In the genomic region with DNA sequence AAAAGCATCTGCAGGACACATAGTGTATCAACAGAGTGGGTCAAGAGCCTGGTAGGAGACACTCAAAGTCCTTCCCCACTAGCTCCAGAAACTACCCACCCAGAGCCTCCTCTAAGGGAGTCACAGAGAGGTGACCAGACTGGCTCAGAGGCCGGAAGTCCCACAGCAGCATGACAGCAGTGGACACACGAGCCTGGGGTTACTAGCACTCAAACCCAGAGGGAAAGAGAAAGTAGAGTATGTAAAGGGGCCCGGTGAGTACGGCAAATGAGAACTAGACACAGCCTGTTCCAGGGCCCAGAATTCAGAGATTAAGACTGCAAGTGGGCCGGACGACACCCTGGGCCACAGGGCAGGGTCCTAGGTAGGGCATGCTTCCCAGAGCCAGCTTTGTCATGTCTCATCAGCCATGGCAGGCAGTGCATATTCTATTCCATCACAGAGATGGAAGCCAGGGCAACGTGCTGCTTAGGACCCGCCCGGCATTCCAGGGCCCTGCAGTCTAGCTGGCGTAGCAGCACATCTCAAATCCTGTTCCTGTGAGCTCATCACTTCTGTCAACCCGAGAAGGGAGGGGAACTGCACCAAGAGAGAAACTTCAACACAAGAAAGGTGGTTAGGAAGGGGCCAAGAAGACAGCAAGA, we compare ENCODE assay signal across 9 cellular contexts. TPM values are rescaled to one million over a fixed set of nuclear protein-coding genes. Genes with fewer than 3 reads are reported as not detected.
DNase-seq lines count a peak whose midpoint lies in the region; ATAC-seq, FAIRE-seq and TF ChIP-seq lines count a peak whose summit lies in the region.
"Had no signal": no experiment of that assay in that cellular context is flagged by ENCODE, and none has a peak within 500 bp of the region (broad histone marks: within the 10 kb centered on the region; RNA-seq: fewer than 3 reads in every experiment).

No MANE protein-coding gene starts in this region.

- H3K36me3 ChIP-seq in HEK293 (ENCODE audit: control insufficient read depth in 2 of 2, insufficient read depth in 1 of 2, low read length in 2 of 2) (peaks cover 24 to 67% of the 10 kb centered on the region in 2 experiments), GM12878 (ENCODE audit: control insufficient read depth in 2 of 2, insufficient read depth in 2 of 2, low read length in 1 of 2) (peaks cover 13 to 15% of the 10 kb centered on the region in 2 experiments), subcutaneous abdominal adipose tissue (ENCODE audit: control insufficient read depth in 5 of 5, insufficient read depth in 5 of 5, low read length in 5 of 5) (peaks cover 2 to 43% (median 35%) of the 10 kb centered on the region in 5 donors)

- H3K4me1 ChIP-seq in HEK293 (ENCODE audit: control insufficient read depth, insufficient read depth, low read length) (peaks cover 18% of the 10 kb centered on the region), GM12878 (ENCODE audit: control insufficient read depth, insufficient read depth, low read length) (peaks cover 10% of the 10 kb centered on the region), subcutaneous abdominal adipose tissue (ENCODE audit: control insufficient read depth in 5 of 5, insufficient read depth in 5 of 5, low read length in 5 of 5) (peaks cover 16 to 87% (median 74%) of the 10 kb centered on the region in 5 donors)

- intact Hi-C loops in GM12878 (cut with micrococcal nuclease; ENCODE audit: unreplicated experiment), result loop anchor here (5.0 kb wide), 1 partner anchor 226 kb away; no protein-coding TSS in a partner anchor

- CTCF ChIA-PET in HEK293 (lab: Yijun Ruan, JAX), result interaction anchor here (0.6 to 4.5 kb wide), 5 partner anchors 13 to 635 kb away, joined by 3 to 51 read pairs (median 3); no protein-coding TSS in a partner anchor
- CTCF ChIA-PET in GM12878 (lab: Yijun Ruan, JAX), result interaction anchor here (0.8 to 7.4 kb wide), 7 partner anchors 12 to 127 kb away, joined by 3 to 69 read pairs (median 15); no protein-coding TSS in a partner anchor

- H3K9ac ChIP-seq in GM12878 (ENCODE audit: control insufficient read depth, insufficient read depth, low read length) (no peak overlapping the region; the same call in 1 of the 2 replicates), subcutaneous abdominal adipose tissue (ENCODE audit: low read length in 5 of 5) (peak overlapping the region in 3 of 5 donors; percentile 28 to 46 (median 35))

- TF ChIP-seq POLR2A in GM12878 (IDR thresholded peaks at IDR 0.05; ENCODE audit: low read depth, low read length), result no peak

- in situ Hi-C loops in GM12878 (cut with MboI), result no loop called here

- no peak overlapping the region for H2AFZ ChIP-seq in GM12878 (ENCODE audit: control insufficient read depth, low read depth, low read length)

- RAD21 ChIA-PET in GM12878 (lab: Charles Lee; ENCODE audit: unreplicated experiment), result interaction anchor here (0.6 to 0.9 kb wide), 2 partner anchors 89 to 147 kb away, joined by 3 read pairs; no protein-coding TSS in a partner anchor

- BruUV-seq in GM12878 (replicated peaks; lab: Mats Ljungman, UMichigan), result no TSS peak

- peak overlapping the region; percentile 66 for H3K4me2 ChIP-seq in GM12878 (ENCODE audit: control insufficient read depth, insufficient read depth)

- TF ChIP-seq CTCF in HEK293 (tag by site-specific recombination; IDR thresholded peaks at IDR 0.05) (no peak), GM12878 (IDR thresholded peaks at IDR 0.05 in 2 of 3, conservative IDR thresholded peaks at IDR 0.05 in 1 of 3; ENCODE audit: control insufficient read depth in 2 of 3, extremely low read depth in 1 of 3, insufficient read depth in 1 of 3, low read depth in 3 of 3, low read length in 3 of 3) (no peak)

- WGBS in GM12878 (ENCODE audit: insufficient coverage, insufficient replicate concordance, low lambda C conversion rate, missing lambda C conversion rate), result 78% methylated on average over 11 of the region's 11 CpGs

- H3K27me3 ChIP-seq in GM12878 (replicated peaks in 1 of 2; ENCODE audit: control insufficient read depth in 2 of 2, insufficient read depth in 2 of 2, low read length in 1 of 2) (no peaks in the 10 kb centered on the region), subcutaneous abdominal adipose tissue (ENCODE audit: control insufficient read depth in 5 of 5, insufficient read depth in 4 of 5, low read length in 5 of 5) (no peaks in the 10 kb centered on the region)

- no peaks in the 10 kb centered on the region for H4K20me1 ChIP-seq in GM12878 (ENCODE audit: control insufficient read depth, insufficient read depth)

- H3K9me3 ChIP-seq in HEK293 (ENCODE audit: control insufficient read depth, insufficient read depth, low read depth, low read length) (no peaks in the 10 kb centered on the region), GM12878 (replicated peaks; ENCODE audit: control insufficient read depth, insufficient read depth, low read length) (no peaks in the 10 kb centered on the region), subcutaneous abdominal adipose tissue (ENCODE audit: control insufficient read depth in 5 of 5, low read length in 5 of 5) (no peaks in the 10 kb centered on the region)

- DNase-seq in GM12878 (ENCODE audit: low read depth, low spot score), result no peak
- peak; percentile 77 for DNase-seq in hepatic stellate cell (ENCODE audit: low spot score)
- DNase-seq in activated CD4-positive, alpha-beta T cell treated with anti-CD3 and anti-CD28 coated beads, Interleukin-2, amount 50 U/mL, for 1 hour, result no peak
- DNase-seq in SHP77 treated with DMSO at 0.1 percent for 48 hours (lab: John Stamatoyannopoulos, UW), result no peak

- H3K4me3 ChIP-seq in HEK293 (ENCODE audit: low read depth, low read length) (no peak overlapping the region), GM12878 (no peak overlapping the region), subcutaneous abdominal adipose tissue (ENCODE audit: low read depth in 1 of 5, low read length in 5 of 5) (peak overlapping the region in 4 of 5 donors; percentile 9 to 39 (median 21))

- H3K79me2 ChIP-seq in GM12878 (ENCODE audit: control insufficient read depth, insufficient read depth, low read length), result peaks cover 47% of the 10 kb centered on the region

- ATAC-seq in GM12878 (no peak), GM21786 (IDR thresholded peaks at IDR 0.05; ENCODE audit: unreplicated experiment) (no peak), GM19023 (IDR thresholded peaks at IDR 0.05; ENCODE audit: unreplicated experiment) (no peak)

- H3K27ac ChIP-seq in HEK293 (ENCODE audit: extremely low read depth, low read depth, low read length) (no peak overlapping the region), GM12878 (ENCODE audit: control insufficient read depth, insufficient read depth) (no peak overlapping the region), subcutaneous abdominal adipose tissue (ENCODE audit: low read depth, low read length) (peak overlapping the region; percentile 26)

- SMC1A ChIA-PET in GM12878 (lab: Charles Lee; ENCODE audit: uncharacterized antibody, unreplicated experiment), result interaction anchor here (1.2 to 4.3 kb wide), 5 partner anchors 12 to 127 kb away, joined by 3 to 24 read pairs (median 3); no protein-coding TSS in a partner anchor

- POLR2A ChIA-PET in HEK293 (lab: Yijun Ruan, JAX) (interaction anchor here (1.0 to 5.7 kb wide), 5 partner anchors 12 to 300 kb away, joined by 3 to 90 read pairs (median 3); a partner anchor contains a TSS), GM12878 (lab: Charles Lee) (interaction anchor here (0.8 to 3.4 kb wide), 3 partner anchors 12 to 61 kb away, joined by 3 to 32 read pairs (median 19); a partner anchor contains a TSS)

- no peak for TF ChIP-seq RAD21 in GM12878 (IDR thresholded peaks at IDR 0.05; ENCODE audit: insufficient read depth, low read depth, low read length)

- TF ChIP-seq EP300 in GM12878 (IDR thresholded peaks at IDR 0.05; ENCODE audit: borderline replicate concordance in 1 of 2, control insufficient read depth in 1 of 2, low read depth in 2 of 2, low read length in 2 of 2), result no peak

- no peak for FAIRE-seq in GM12878 (lab: Jason Lieb, UNC)
- FAIRE-seq: GM18507 had no signal

RNA-seq across cellular contexts. Expression of a gene that starts 4.2 kb away (rescaled TPM):
- total RNA-seq in GM12878 (2013; cell fraction: nucleolus; rRNA removed), result 9.8 and 9.9 TPM in 2 replicates
- 6.3 and 7.1 TPM in 2 replicates for total RNA-seq in GM12878 (2014; rRNA removed)
- total RNA-seq in GM12878 (2014; rRNA removed; fragmentation: Illumina TruSeq; extraction: Trizol), result 4.7 and 5.1 TPM in 2 replicates
- 14.4 and 16.6 TPM in 2 replicates for total RNA-seq in GM12878 (2021)
- 4.4 TPM for polyA plus RNA-seq in GM12878 (2011; ENCODE audit: low read depth)
- polyA plus RNA-seq in GM12878 (2011; rRNA removed), result 5.0 and 7.1 TPM in 2 replicates
- 7.4 and 12.0 TPM in 2 replicates for polyA plus RNA-seq in GM12878 (2011; cell fraction: cytosol; rRNA removed)
- 49.7 and 69.0 TPM in 2 replicates for polyA plus RNA-seq in GM12878 (2011; cell fraction: nucleus; rRNA removed)
- 7.9 and 10.3 TPM in 2 replicates for polyA plus RNA-seq in GM12878 (2012)
- polyA plus RNA-seq in GM12878 (2014; fragmentation: Illumina TruSeq; extraction: Trizol), result 2.2 and 5.4 TPM in 2 replicates
- under 1 TPM; 0.50 to 0.93 TPM for polyA plus RNA-seq in GM12878 (2014; fragmentation: Nextera tagmentation; extraction: Ambion mirVana)
- polyA plus RNA-seq in GM12878 (2014; rRNA removed), result 20.9 and 21.8 TPM in 2 replicates
- polyA plus RNA-seq in GM12878 (2016; fragmentation: Nextera tagmentation; extraction: Ambion mirVana), result 1 to 10 TPM; 2.7 to 8.8 TPM
- 3.4 and 5.6 TPM in 2 replicates for polyA minus RNA-seq in GM12878 (2011; rRNA and poly(A)+ RNA removed)
- polyA minus RNA-seq in GM12878 (2011; cell fraction: cytosol; rRNA and poly(A)+ RNA removed), result 1.3 and 2.7 TPM in 2 replicates
- polyA minus RNA-seq in GM12878 (2011; cell fraction: nucleus; rRNA and poly(A)+ RNA removed), result 6.2 and 14.2 TPM in 2 replicates

RNA-seq across cellular contexts. Expression of a gene that starts 16.5 kb away (rescaled TPM):
- 92.6 and 92.8 TPM in 2 replicates for total RNA-seq in GM12878 (2013; cell fraction: nucleolus; rRNA removed)
- total RNA-seq in GM12878 (2014; rRNA removed) (93.6 and 97.4 TPM in 2 replicates), GM12878 (2014; rRNA removed; fragmentation: Illumina TruSeq; extraction: Trizol) (61.3 and 62.3 TPM in 2 replicates), GM12878 (2021) (99.1 and 102 TPM in 2 replicates)
- 48.7 TPM for polyA plus RNA-seq in GM12878 (2011; ENCODE audit: low read depth)
- polyA plus RNA-seq in GM12878 (2011; rRNA removed) (74.7 and 91.2 TPM in 2 replicates), GM12878 (2014; fragmentation: Illumina TruSeq; extraction: Trizol) (116 and 121 TPM in 2 replicates), GM12878 (2014; fragmentation: Nextera tagmentation; extraction: Ambion mirVana) (10 to 100 TPM; 26.5 to 27.3 TPM), GM12878 (2014; rRNA removed) (96.9 and 98.8 TPM in 2 replicates), GM12878 (2016; fragmentation: Nextera tagmentation; extraction: Ambion mirVana) (100 to 1,000 TPM; 112 to 114 TPM)
- polyA plus RNA-seq in GM12878 (2011; cell fraction: cytosol; rRNA removed), result 67.5 and 81.8 TPM in 2 replicates
- polyA plus RNA-seq in GM12878 (2011; cell fraction: nucleus; rRNA removed), result 193 and 252 TPM in 2 replicates
- polyA plus RNA-seq in GM12878 (2012), result 40.1 and 60.0 TPM in 2 replicates
- polyA minus RNA-seq in GM12878 (2011; rRNA and poly(A)+ RNA removed), result 36.6 and 67.0 TPM in 2 replicates
- 19.4 and 32.1 TPM in 2 replicates for polyA minus RNA-seq in GM12878 (2011; cell fraction: cytosol; rRNA and poly(A)+ RNA removed)
- polyA minus RNA-seq in GM12878 (2011; cell fraction: nucleus; rRNA and poly(A)+ RNA removed), result 30.7 and 68.6 TPM in 2 replicates

RNA-seq across cellular contexts. Expression of a gene that starts 17.3 kb away (rescaled TPM):
- total RNA-seq in GM12878 (2013; cell fraction: nucleolus; rRNA removed), result 971 and 990 TPM in 2 replicates
- 8,450 and 8,907 TPM in 2 replicates for total RNA-seq in GM12878 (2014; rRNA removed)
- 5,296 and 5,818 TPM in 2 replicates for total RNA-seq in GM12878 (2014; rRNA removed; fragmentation: Illumina TruSeq; extraction: Trizol)
- total RNA-seq in GM12878 (2021), result 5,606 and 5,698 TPM in 2 replicates
- polyA plus RNA-seq in GM12878 (2011; ENCODE audit: low read depth), result 4,872 TPM
- 7,976 and 14,240 TPM in 2 replicates for polyA plus RNA-seq in GM12878 (2011; rRNA removed)
- 25,075 and 29,832 TPM in 2 replicates for polyA plus RNA-seq in GM12878 (2011; cell fraction: cytosol; rRNA removed)
- 10,735 and 12,198 TPM in 2 replicates for polyA plus RNA-seq in GM12878 (2011; cell fraction: nucleus; rRNA removed)
- polyA plus RNA-seq in GM12878 (2012), result 10,674 and 13,698 TPM in 2 replicates
- 5,112 and 9,478 TPM in 2 replicates for polyA plus RNA-seq in GM12878 (2014; fragmentation: Illumina TruSeq; extraction: Trizol)
- over 10,000 TPM in 1 of 2 experiments, 1,000 to 10,000 TPM in 1; 9,323 to 11,518 TPM for polyA plus RNA-seq in GM12878 (2014; fragmentation: Nextera tagmentation; extraction: Ambion mirVana)
- 9,590 and 10,389 TPM in 2 replicates for polyA plus RNA-seq in GM12878 (2014; rRNA removed)
- 1,000 to 10,000 TPM; 9,069 to 9,909 TPM for polyA plus RNA-seq in GM12878 (2016; fragmentation: Nextera tagmentation; extraction: Ambion mirVana)
- 10,096 and 19,827 TPM in 2 replicates for polyA minus RNA-seq in GM12878 (2011; rRNA and poly(A)+ RNA removed)
- 5,010 and 5,239 TPM in 2 replicates for polyA minus RNA-seq in GM12878 (2011; cell fraction: cytosol; rRNA and poly(A)+ RNA removed)
- polyA minus RNA-seq in GM12878 (2011; cell fraction: nucleus; rRNA and poly(A)+ RNA removed), result 1,914 and 2,640 TPM in 2 replicates

RNA-seq across cellular contexts. Expression of a gene that starts 55.6 kb away (rescaled TPM):
- total RNA-seq in GM12878 (2013; cell fraction: nucleolus; rRNA removed), result 232 and 247 TPM in 2 replicates
- 303 and 304 TPM in 2 replicates for total RNA-seq in GM12878 (2014; rRNA removed)
- total RNA-seq in GM12878 (2014; rRNA removed; fragmentation: Illumina TruSeq; extraction: Trizol), result 182 and 184 TPM in 2 replicates
- 323 and 342 TPM in 2 replicates for total RNA-seq in GM12878 (2021)
- polyA plus RNA-seq in GM12878 (2011; ENCODE audit: low read depth), result 145 TPM
- polyA plus RNA-seq in GM12878 (2011; rRNA removed), result 83.6 and 113 TPM in 2 replicates
- 141 and 175 TPM in 2 replicates for polyA plus RNA-seq in GM12878 (2011; cell fraction: cytosol; rRNA removed)
- 211 and 406 TPM in 2 replicates for polyA plus RNA-seq in GM12878 (2011; cell fraction: nucleus; rRNA removed)
- polyA plus RNA-seq in GM12878 (2012), result 107 and 108 TPM in 2 replicates
- 250 and 254 TPM in 2 replicates for polyA plus RNA-seq in GM12878 (2014; fragmentation: Illumina TruSeq; extraction: Trizol)
- polyA plus RNA-seq in GM12878 (2014; fragmentation: Nextera tagmentation; extraction: Ambion mirVana), result 100 to 1,000 TPM in 1 of 2 experiments, 10 to 100 TPM in 1; 58.6 to 109 TPM
- 179 and 208 TPM in 2 replicates for polyA plus RNA-seq in GM12878 (2014; rRNA removed)
- 100 to 1,000 TPM in 1 of 2 experiments, 10 to 100 TPM in 1; 99.6 to 109 TPM for polyA plus RNA-seq in GM12878 (2016; fragmentation: Nextera tagmentation; extraction: Ambion mirVana)
- polyA minus RNA-seq in GM12878 (2011; rRNA and poly(A)+ RNA removed), result 223 and 229 TPM in 2 replicates
- 125 and 140 TPM in 2 replicates for polyA minus RNA-seq in GM12878 (2011; cell fraction: cytosol; rRNA and poly(A)+ RNA removed)
- 64.0 and 145 TPM in 2 replicates for polyA minus RNA-seq in GM12878 (2011; cell fraction: nucleus; rRNA and poly(A)+ RNA removed)

RNA-seq across cellular contexts. Expression of a gene that starts 57.7 kb away (rescaled TPM):
- total RNA-seq in GM12878 (2013; cell fraction: nucleolus; rRNA removed), result 64.5 and 66.0 TPM in 2 replicates
- total RNA-seq in GM12878 (2014; rRNA removed) (141 and 144 TPM in 2 replicates), GM12878 (2014; rRNA removed; fragmentation: Illumina TruSeq; extraction: Trizol) (96.9 and 98.2 TPM in 2 replicates), GM12878 (2021) (110 and 113 TPM in 2 replicates)
- 34.6 TPM for polyA plus RNA-seq in GM12878 (2011; ENCODE audit: low read depth)
- polyA plus RNA-seq in GM12878 (2011; rRNA removed) (84.0 and 160 TPM in 2 replicates), GM12878 (2014; fragmentation: Illumina TruSeq; extraction: Trizol) (110 and 146 TPM in 2 replicates), GM12878 (2014; fragmentation: Nextera tagmentation; extraction: Ambion mirVana) (10 to 100 TPM; 24.2 to 32.8 TPM), GM12878 (2014; rRNA removed) (114 TPM in 2 replicates), GM12878 (2016; fragmentation: Nextera tagmentation; extraction: Ambion mirVana) (100 to 1,000 TPM; 105 to 108 TPM)
- polyA plus RNA-seq in GM12878 (2011; cell fraction: cytosol; rRNA removed), result 138 and 147 TPM in 2 replicates
- 98.8 and 145 TPM in 2 replicates for polyA plus RNA-seq in GM12878 (2011; cell fraction: nucleus; rRNA removed)
- polyA plus RNA-seq in GM12878 (2012), result 50.7 and 70.2 TPM in 2 replicates
- polyA minus RNA-seq in GM12878 (2011; rRNA and poly(A)+ RNA removed), result 165 and 222 TPM in 2 replicates
- polyA minus RNA-seq in GM12878 (2011; cell fraction: cytosol; rRNA and poly(A)+ RNA removed), result 89.0 and 105 TPM in 2 replicates
- polyA minus RNA-seq in GM12878 (2011; cell fraction: nucleus; rRNA and poly(A)+ RNA removed), result 67.3 and 111 TPM in 2 replicates

Comparison
In these comparisons a context has a peak if more than half of its experiments do, and no peak if none do; other contexts are left out.
1. H3K4me3 ChIP-seq: peak in subcutaneous abdominal adipose tissue (4 of 5); none in HEK293 (single experiment) and GM12878 (single experiment).